ENCODE assay signal across 11 cellular contexts in the genomic region with DNA sequence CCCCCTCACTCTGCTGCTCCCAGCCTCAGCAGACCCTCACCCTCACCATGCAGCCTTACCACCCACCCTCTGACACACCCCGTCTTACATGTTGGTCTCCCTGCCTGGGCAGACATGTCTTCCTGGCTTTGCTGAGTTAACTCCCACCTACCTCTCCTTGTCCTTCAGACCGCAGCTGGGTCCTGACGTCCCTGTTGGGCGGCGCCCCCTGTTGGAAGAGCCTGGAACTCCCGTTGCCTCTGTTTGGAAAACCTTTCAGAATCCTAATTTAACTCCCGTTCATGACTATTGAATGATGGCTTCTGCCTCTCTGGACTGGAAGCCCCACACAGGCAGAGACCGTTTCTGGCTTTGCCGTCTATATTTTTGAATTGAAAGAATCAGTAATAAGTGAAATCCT.
DNase-seq lines count a peak whose midpoint lies in the region; ATAC-seq, FAIRE-seq and TF ChIP-seq lines count a peak whose summit lies in the region.
"Had no signal": no experiment of that assay in that cellular context is flagged by ENCODE, and none has a peak within 500 bp of the region (broad histone marks: within the 10 kb centered on the region; RNA-seq: fewer than 3 reads in every experiment).

No MANE protein-coding gene starts in this region.

- H3K4me3 ChIP-seq in heart left ventricle, result no peak overlapping the region
- no peak overlapping the region for H3K4me3 ChIP-seq in right atrium auricular region
- no peak overlapping the region for H3K4me3 ChIP-seq in MM.1S (ENCODE audit: low read length)
- H3K4me3 ChIP-seq in H1 (ENCODE audit: extremely low read depth in 1 of 4, insufficient read depth in 2 of 4, low read depth in 3 of 4, low read length in 4 of 4), result no peak overlapping the region
- no peak overlapping the region for H3K4me3 ChIP-seq in GM23248

- H3K4me2 ChIP-seq in MM.1S (ENCODE audit: low read depth, low read length), result no peak overlapping the region
- H3K4me2 ChIP-seq in H1 (ENCODE audit: insufficient read depth in 1 of 2, low read depth in 2 of 2, low read length in 2 of 2), result no peak overlapping the region
- H3K4me2 ChIP-seq in GM23248 (ENCODE audit: unreplicated experiment), result no peak overlapping the region

- WGBS in heart left ventricle, 4 donors, result 46 to 62% (median 54%) methylated on average over 9 of the region's 9 CpGs
- WGBS in H1 (ENCODE audit: extremely low coverage in 1 of 2, insufficient coverage in 1 of 2, insufficient read length in 1 of 2, insufficient replicate concordance in 2 of 2, low coverage in 1 of 2, low lambda C conversion rate in 2 of 2, missing lambda C conversion rate in 1 of 2), 2 experiments, result 57% methylated on average over 9 of the region's 9 CpGs; no CpG with 5 or more reads in 1 of the 2 experiments
- WGBS in GM23248 (ENCODE audit: low coverage in 1 of 2, low lambda C conversion rate in 2 of 2, missing lambda C conversion rate in 2 of 2), 2 experiments, result 28 to 33% methylated on average over 9 of the region's 9 CpGs

- H3K4ac ChIP-seq in H1 (replicated peaks; ENCODE audit: insufficient read length, low read depth, low read length), result no peak overlapping the region

- ATAC-seq in heart left ventricle (no peak), GM21360 (IDR thresholded peaks at IDR 0.05; ENCODE audit: unreplicated experiment) (no peak), GM21619 (IDR thresholded peaks at IDR 0.05; ENCODE audit: unreplicated experiment) (no peak)
- no peak for ATAC-seq in stimulated activated naive B cell treated with anti-CD40 and anti-IgM and Interleukin-4, amounts not matched to agents 10 μg/mL and 1 μg/mL and 100 μg/mL, for 72 hours (replicated peaks)

- H3K9ac ChIP-seq in MM.1S (ENCODE audit: low read length) (no peak overlapping the region), H1 (replicated peaks in 1 of 4; ENCODE audit: extremely low read depth in 1 of 4, low read depth in 3 of 4, low read length in 3 of 4) (no peak overlapping the region), GM23248 (no peak overlapping the region)

- CTCF ChIA-PET in H1 (lab: Charles Lee; ENCODE audit: partially characterized antibody), result interaction anchor here (0.6 to 1.6 kb wide), 5 partner anchors 11 to 64 kb away, joined by 3 to 6 read pairs (median 3); no protein-coding TSS in a partner anchor

- POLR2A ChIA-PET in H1 (lab: Charles Lee; ENCODE audit: partially characterized antibody), result no interaction called here

- peaks cover 0 to 2% of the 10 kb centered on the region in 2 donors for H3K36me3 Mint-ChIP-seq in stimulated activated naive B cell treated with anti-CD40 and anti-IgM and Interleukin-4, amounts not matched to agents 10 μg/mL and 1 μg/mL and 100 μg/mL, for 72 hours

- H3K4me3 Mint-ChIP-seq in stimulated activated naive B cell treated with anti-CD40 and anti-IgM and Interleukin-4, amounts not matched to agents 10 μg/mL and 1 μg/mL and 100 μg/mL, for 72 hours, result no peak overlapping the region

- TF ChIP-seq EP300 in H1 (IDR thresholded peaks at IDR 0.05; ENCODE audit: borderline replicate concordance in 1 of 2, low read depth in 2 of 2, low read length in 2 of 2), result no peak

- H2BK12ac ChIP-seq in H1 (ENCODE audit: low read depth, low read length), result no peak overlapping the region

- no peak overlapping the region for H2AK5ac ChIP-seq in H1 (ENCODE audit: low read depth, low read length)

- no peak overlapping the region for H3K23ac ChIP-seq in H1 (ENCODE audit: insufficient read length)

- peak overlapping the region; percentile 84 for H4K91ac ChIP-seq in H1 (replicated peaks; ENCODE audit: insufficient read length, low read length)

- H4K20me1 ChIP-seq in MM.1S (ENCODE audit: insufficient read depth, low read length) (no peaks in the 10 kb centered on the region), H1 (replicated peaks in 1 of 2; ENCODE audit: control insufficient read depth in 1 of 2, insufficient read depth in 2 of 2, low read length in 2 of 2) (no peaks in the 10 kb centered on the region), GM23248 (ENCODE audit: insufficient read depth) (no peaks in the 10 kb centered on the region)

- H3K36me3 ChIP-seq in heart left ventricle, result no peaks in the 10 kb centered on the region
- no peaks in the 10 kb centered on the region for H3K36me3 ChIP-seq in right atrium auricular region
- no peaks in the 10 kb centered on the region for H3K36me3 ChIP-seq in MM.1S (replicated peaks; ENCODE audit: insufficient read depth, low read length)
- no peaks in the 10 kb centered on the region for H3K36me3 ChIP-seq in H1 (ENCODE audit: control insufficient read depth in 2 of 4, insufficient read depth in 4 of 4, low read length in 3 of 4)
- H3K36me3 ChIP-seq in GM23248 (ENCODE audit: low read depth), result no peaks in the 10 kb centered on the region

- H3K9me3 Mint-ChIP-seq in stimulated activated naive B cell treated with anti-CD40 and anti-IgM and Interleukin-4, amounts not matched to agents 10 μg/mL and 1 μg/mL and 100 μg/mL, for 72 hours, result peaks cover 0 to 2% of the 10 kb centered on the region in 2 donors

- intact Hi-C loops in heart left ventricle (cut with DNase I), result no loop called here

- in situ Hi-C loops in GM23248 (cut with MboI), result no loop called here

- H3K9me2 ChIP-seq in MM.1S (replicated peaks; ENCODE audit: insufficient read depth, low read length) (no peaks in the 10 kb centered on the region), GM23248 (ENCODE audit: insufficient read depth) (no peaks in the 10 kb centered on the region)

- DNase-seq in heart left ventricle (no peak), right atrium auricular region (ENCODE audit: low spot score) (no peak), MM.1S (no peak), H1 (ENCODE audit: low read depth in 1 of 2, low spot score in 2 of 2) (peak in 1 of 2 experiments; percentile 91), GM23248 (no peak)
- DNase-seq in stimulated activated naive B cell treated with anti-CD40 and anti-IgM and Interleukin-4, amounts not matched to agents 10 μg/mL and 1 μg/mL and 100 μg/mL, for 72 hours, result no peak
- DNase-seq: activated gamma-delta T cell treated with Interleukin-2 at 50 U/mL for 16 hours, NCI-H1436, T-helper 9 cell had no signal

- H3F3A ChIP-seq in MM.1S (ENCODE audit: insufficient read depth, low read length), result no peaks in the 10 kb centered on the region
- no peaks in the 10 kb centered on the region for H3F3A ChIP-seq in GM23248 (ENCODE audit: insufficient read depth)

- H3K27me3 Mint-ChIP-seq in stimulated activated naive B cell treated with anti-CD40 and anti-IgM and Interleukin-4, amounts not matched to agents 10 μg/mL and 1 μg/mL and 100 μg/mL, for 72 hours, result peaks cover 33 to 37% of the 10 kb centered on the region in 2 donors

- H3K79me1 ChIP-seq in H1 (ENCODE audit: low read depth, low read length), result no peaks in the 10 kb centered on the region

- H3K4me1 Mint-ChIP-seq in stimulated activated naive B cell treated with anti-CD40 and anti-IgM and Interleukin-4, amounts not matched to agents 10 μg/mL and 1 μg/mL and 100 μg/mL, for 72 hours, result no peaks in the 10 kb centered on the region

- peak overlapping the region; percentile 6 for H3K27ac Mint-ChIP-seq in stimulated activated naive B cell treated with anti-CD40 and anti-IgM and Interleukin-4, amounts not matched to agents 10 μg/mL and 1 μg/mL and 100 μg/mL, for 72 hours

- peaks cover 0 to 33% (median 0%) of the 10 kb centered on the region in 9 donors for H3K27me3 ChIP-seq in heart left ventricle
- H3K27me3 ChIP-seq in right atrium auricular region, result no peaks in the 10 kb centered on the region
- H3K27me3 ChIP-seq in MM.1S (replicated peaks; ENCODE audit: insufficient read depth, low read length), result peaks cover 5% of the 10 kb centered on the region; the same call in 1 of the 2 replicates
- no peaks in the 10 kb centered on the region for H3K27me3 ChIP-seq in H1 (replicated peaks in 1 of 4; ENCODE audit: control insufficient read depth in 3 of 4, extremely low read depth in 1 of 4, insufficient read depth in 3 of 4, low read length in 3 of 4)
- peaks cover 70% of the 10 kb centered on the region for H3K27me3 ChIP-seq in GM23248 (replicated peaks; ENCODE audit: insufficient read depth)

- H4K5ac ChIP-seq in H1 (ENCODE audit: insufficient read length, low read depth, low read length), result peak overlapping the region; percentile 42

- H3K79me2 ChIP-seq in MM.1S (ENCODE audit: low read length), result no peaks in the 10 kb centered on the region
- no peaks in the 10 kb centered on the region for H3K79me2 ChIP-seq in H1 (ENCODE audit: control insufficient read depth in 1 of 2, insufficient read depth in 2 of 2, low read length in 2 of 2)
- H3K79me2 ChIP-seq in GM23248 (ENCODE audit: insufficient read depth), result no peaks in the 10 kb centered on the region

- TF ChIP-seq CTCF in heart left ventricle (IDR thresholded peaks at IDR 0.05) (peak in 7 of 12 donors; percentile 12 to 31 (median 19)), right atrium auricular region (IDR thresholded peaks at IDR 0.05) (no peak), MM.1S (IDR thresholded peaks at IDR 0.05; ENCODE audit: low read length) (peak; percentile 21), H1 (IDR thresholded peaks at IDR 0.05; ENCODE audit: control extremely low read depth in 1 of 3, insufficient read depth in 1 of 3, low read depth in 1 of 3, low read length in 3 of 3) (peak; percentile 65 to 92 (median 81))

- H3K4me1 ChIP-seq in heart left ventricle (peaks cover 0 to 3% (median 0%) of the 10 kb centered on the region in 12 donors), right atrium auricular region (peaks cover 0 to 5% of the 10 kb centered on the region in 2 donors), MM.1S (ENCODE audit: low read length) (no peaks in the 10 kb centered on the region), H1 (replicated peaks in 1 of 4; ENCODE audit: control insufficient read depth in 3 of 4, insufficient read depth in 4 of 4, low read length in 3 of 4) (no peaks in the 10 kb centered on the region; a peak in 2 of 7 replicates), GM23248 (ENCODE audit: insufficient read depth) (no peaks in the 10 kb centered on the region)

- no peaks in the 10 kb centered on the region for H3K9me3 ChIP-seq in heart left ventricle
- H3K9me3 ChIP-seq in right atrium auricular region, result no peaks in the 10 kb centered on the region
- no peaks in the 10 kb centered on the region for H3K9me3 ChIP-seq in MM.1S (replicated peaks; ENCODE audit: insufficient read depth, low read length)
- no peaks in the 10 kb centered on the region; a peak in 1 of 4 replicates for H3K9me3 ChIP-seq in H1 (ENCODE audit: insufficient read depth in 2 of 2, low read depth in 1 of 2, low read length in 1 of 2)
- H3K9me3 ChIP-seq in GM23248 (ENCODE audit: low read depth), result no peaks in the 10 kb centered on the region

- H2BK20ac ChIP-seq in H1 (ENCODE audit: low read length), result no peak overlapping the region; the same call in 1 of the 2 replicates

- TF ChIP-seq POLR2A in heart left ventricle (IDR thresholded peaks at IDR 0.05) (no peak), H1 (IDR thresholded peaks at IDR 0.05; ENCODE audit: control extremely low read depth in 1 of 2, low read depth in 2 of 2, low read length in 2 of 2) (no peak)

- H4K8ac ChIP-seq in H1 (ENCODE audit: extremely low read depth, insufficient read depth, low read length), result peak overlapping the region; percentile 69; the same call in 1 of the 2 replicates

- H2BK5ac ChIP-seq in H1 (ENCODE audit: low read depth, low read length), result no peak overlapping the region; the same call in 1 of the 2 replicates

- H2AFZ ChIP-seq in MM.1S (ENCODE audit: low read length), result no peak overlapping the region
- H2AFZ ChIP-seq in H1 (ENCODE audit: low read length), result peak overlapping the region; percentile 82; the same call in 1 of the 2 replicates
- no peak overlapping the region for H2AFZ ChIP-seq in GM23248

- no peak overlapping the region for H3K56ac ChIP-seq in H1 (replicated peaks; ENCODE audit: insufficient read length, low read depth, low read length)

- H2BK15ac ChIP-seq in H1 (ENCODE audit: low read length), result no peak overlapping the region

- H3K18ac ChIP-seq in H1 (ENCODE audit: extremely low read depth, low read length), result no peak overlapping the region

- H2BK120ac ChIP-seq in H1 (replicated peaks; ENCODE audit: low read depth, low read length), result no peak overlapping the region

- peak; percentile 60 to 73 for TF ChIP-seq RAD21 in H1 (IDR thresholded peaks at IDR 0.05 in 1 of 2, conservative IDR thresholded peaks at IDR 0.05 in 1 of 2; ENCODE audit: low read depth in 2 of 2, low read length in 2 of 2)

- H3K27ac ChIP-seq in heart left ventricle (no peak overlapping the region), right atrium auricular region (no peak overlapping the region), MM.1S (ENCODE audit: low read length) (no peak overlapping the region), H1 (ENCODE audit: low read depth, low read length) (no peak overlapping the region), GM23248 (no peak overlapping the region)

- H3K14ac ChIP-seq in H1 (ENCODE audit: insufficient read length), result no peak overlapping the region

- H3K23me2 ChIP-seq in H1 (ENCODE audit: low read depth, low read length), result no peaks in the 10 kb centered on the region; the same call in 1 of the 2 replicates

- no peak for FAIRE-seq in H1 (lab: Jason Lieb, UNC)

Comparison
In these comparisons a context has a peak if more than half of its experiments do, and no peak if none do; other contexts are left out.
1. CTCF ChIP-seq: peak in heart left ventricle (7 of 12), MM.1S (single experiment) and H1 (3 of 3); none in right atrium auricular region (0 of 2).